ENCODE assay signal across 27 cellular contexts in genomic region chr15:49847436-49847835, GRCh38.
DNase-seq lines count a peak whose midpoint lies in the region; ATAC-seq and TF ChIP-seq lines count a peak whose summit lies in the region.
"Had no signal": no experiment of that assay in that cellular context is flagged by ENCODE, and none has a peak within 500 bp of the region (broad histone marks: within the 10 kb centered on the region; RNA-seq: fewer than 3 reads in every experiment).

No MANE protein-coding gene starts in this region.

- no peaks in the 10 kb centered on the region for H3K4me1 Mint-ChIP-seq in mesothelial cell of epicardium
- H3K4me1 Mint-ChIP-seq: activated naive CD4-positive, alpha-beta T cell treated with anti-CD3 and anti-CD28 coated beads, Interleukin-2, amount 10 ng/mL, durations not matched to agents 7 days and 5 days; CD4-positive, CD25-positive, alpha-beta regulatory T cell; H9; naive B cell; T-cell had no signal

- H3K9ac ChIP-seq in mucosa of rectum (ENCODE audit: low read depth in 1 of 2, low read length in 2 of 2): no peak overlapping the region

- 51 to 82% methylated on average over 2 of the region's 2 CpGs for WGBS in heart right ventricle, 2 donors
- WGBS in aorta, 2 donors: 29 to 55% methylated on average over 2 of the region's 2 CpGs

- peaks cover 0 to 6% (median 0%) of the 10 kb centered on the region in 9 donors for H3K4me1 ChIP-seq in heart right ventricle
- peaks cover 4 to 11% of the 10 kb centered on the region in 2 donors for H3K4me1 ChIP-seq in mucosa of rectum (ENCODE audit: control insufficient read depth in 2 of 2, insufficient read depth in 2 of 2, low read length in 2 of 2)
- H3K4me1 ChIP-seq in aorta (ENCODE audit: control insufficient read depth in 1 of 2, insufficient read depth in 2 of 2, low read length in 2 of 2): peaks cover 3 to 11% of the 10 kb centered on the region in 2 donors
- H3K4me1 ChIP-seq: upper lobe of right lung had no signal

- H3K27me3 Mint-ChIP-seq in mesothelial cell of epicardium (ENCODE audit: low read depth): no peaks in the 10 kb centered on the region
- H3K27me3 Mint-ChIP-seq: activated CD4-positive, alpha-beta memory T cell treated with anti-CD3 and anti-CD28 coated beads for 36 hours; activated T-cell treated with anti-CD3 and anti-CD28 coated beads, Interleukin-2, amount 50 U/mL, for 24 hours; CD4-positive, CD25-positive, alpha-beta regulatory T cell had no signal

- H3K9me3 ChIP-seq in heart right ventricle (peaks cover 0 to 27% (median 2%) of the 10 kb centered on the region in 11 donors), mucosa of rectum (ENCODE audit: control insufficient read depth in 2 of 2, low read length in 2 of 2) (no peaks in the 10 kb centered on the region), aorta (ENCODE audit: control insufficient read depth, low read length) (no peaks in the 10 kb centered on the region)
- H3K9me3 ChIP-seq: upper lobe of right lung had no signal

- DNase-seq in heart right ventricle (no peak), Right ventricle myocardium inferior (ENCODE audit: missing footprints) (no peak), cardiac fibroblast (ENCODE audit: low read depth in 2 of 2) (peak; percentile 56 to 77), aorta (no peak), RPMI8226 (no peak), iPS-NIHi7 (ENCODE audit: extremely low spot score) (no peak), mesothelial cell of epicardium (ENCODE audit: low spot score in 2 of 2, unreplicated experiment in 2 of 2) (no peak)
- DNase-seq: activated CD4-positive, alpha-beta memory T cell treated with anti-CD3 and anti-CD28 coated beads for 36 hours; activated naive CD4-positive, alpha-beta T cell treated with anti-CD3 and anti-CD28 coated beads, Interleukin-2, amount 10 ng/mL, durations not matched to agents 7 days and 5 days; activated T-cell treated with anti-CD3 and anti-CD28 coated beads, Interleukin-2, amount 50 U/mL, for 24 hours; CD4-positive, CD25-positive, alpha-beta regulatory T cell; DMS79; effector memory CD8-positive, alpha-beta T cell; foreskin melanocyte; H9; KG1; naive B cell; NCI-H1092 treated with DMSO at 0.1 percent for 48 hours; NCI-H2171; NCI-H82; stimulated activated naive CD4-positive, alpha-beta T cell treated with Interleukin-2 at 50 U/mL for 16 hours; T-cell; upper lobe of right lung had no signal

- peaks cover 30% of the 10 kb centered on the region for H3K9me3 Mint-ChIP-seq in mesothelial cell of epicardium
- H3K9me3 Mint-ChIP-seq: activated naive CD4-positive, alpha-beta T cell treated with anti-CD3 and anti-CD28 coated beads, Interleukin-2, amount 10 ng/mL, durations not matched to agents 7 days and 5 days; effector memory CD8-positive, alpha-beta T cell had no signal

- ATAC-seq in heart right ventricle (peak in 2 of 8 donors; percentile 49 to 58), Right ventricle myocardium inferior (no peak), aorta (ENCODE audit: low FRiP score) (no peak)
- ATAC-seq: effector memory CD8-positive, alpha-beta T cell; left lobe of liver; T-cell; upper lobe of right lung had no signal

- peaks cover 0 to 31% (median 0%) of the 10 kb centered on the region in 9 donors for H3K36me3 ChIP-seq in heart right ventricle
- no peaks in the 10 kb centered on the region for H3K36me3 ChIP-seq in mucosa of rectum (ENCODE audit: control insufficient read depth in 2 of 2, insufficient read depth in 2 of 2, low read length in 2 of 2)
- H3K36me3 ChIP-seq in aorta (ENCODE audit: control insufficient read depth in 1 of 2, insufficient read depth in 2 of 2, low read length in 1 of 2): no peaks in the 10 kb centered on the region
- H3K36me3 ChIP-seq: cardiac muscle cell, upper lobe of right lung had no signal

- H3K27ac Mint-ChIP-seq in mesothelial cell of epicardium: no peak overlapping the region
- H3K27ac Mint-ChIP-seq: activated CD4-positive, alpha-beta memory T cell treated with anti-CD3 and anti-CD28 coated beads for 36 hours; activated naive CD4-positive, alpha-beta T cell treated with anti-CD3 and anti-CD28 coated beads, Interleukin-2, amount 10 ng/mL, durations not matched to agents 7 days and 5 days; activated T-cell treated with anti-CD3 and anti-CD28 coated beads, Interleukin-2, amount 50 U/mL, for 24 hours; CD4-positive, CD25-positive, alpha-beta regulatory T cell; effector memory CD8-positive, alpha-beta T cell; H9; naive B cell; progenitor cell of endocrine pancreas; T-cell had no signal

- H3K4me3 Mint-ChIP-seq in mesothelial cell of epicardium: no peak overlapping the region
- H3K4me3 Mint-ChIP-seq: activated CD4-positive, alpha-beta memory T cell treated with anti-CD3 and anti-CD28 coated beads for 36 hours; activated naive CD4-positive, alpha-beta T cell treated with anti-CD3 and anti-CD28 coated beads, Interleukin-2, amount 10 ng/mL, durations not matched to agents 7 days and 5 days; activated T-cell treated with anti-CD3 and anti-CD28 coated beads, Interleukin-2, amount 50 U/mL, for 24 hours; CD4-positive, CD25-positive, alpha-beta regulatory T cell; effector memory CD8-positive, alpha-beta T cell; H9; naive B cell; T-cell had no signal

- TF ChIP-seq CTCF in heart right ventricle (IDR thresholded peaks at IDR 0.05): no peak
- no peak for TF ChIP-seq CTCF in cardiac fibroblast (IDR thresholded peaks at IDR 0.05; ENCODE audit: low read depth, low read length)
- TF ChIP-seq CTCF in mesothelial cell of epicardium (IDR thresholded peaks at IDR 0.05; ENCODE audit: unreplicated experiment): no peak

- no peaks in the 10 kb centered on the region for H3K27me3 ChIP-seq in heart right ventricle
- no peaks in the 10 kb centered on the region for H3K27me3 ChIP-seq in mucosa of rectum (ENCODE audit: control insufficient read depth in 2 of 2, insufficient read depth in 2 of 2, low read length in 2 of 2)
- H3K27me3 ChIP-seq in aorta (ENCODE audit: control insufficient read depth in 1 of 2, insufficient read depth in 2 of 2, low read length in 1 of 2): no peaks in the 10 kb centered on the region
- H3K27me3 ChIP-seq: cardiac muscle cell, upper lobe of right lung had no signal

- no peak overlapping the region for H3K4me3 ChIP-seq in heart right ventricle
- no peak overlapping the region for H3K4me3 ChIP-seq in cardiac fibroblast (replicated peaks in 1 of 2; ENCODE audit: low read depth in 2 of 2, low read length in 2 of 2)
- H3K4me3 ChIP-seq in mucosa of rectum (ENCODE audit: low read length in 2 of 2): no peak overlapping the region
- no peak overlapping the region for H3K4me3 ChIP-seq in aorta (ENCODE audit: low read length in 2 of 2)
- H3K4me3 ChIP-seq: cardiac muscle cell, upper lobe of right lung had no signal

- intact Hi-C loops in heart right ventricle (cut with DNase I): no loop called here
- intact Hi-C loops in Right ventricle myocardium inferior (cut with DNase I): no loop called here
- intact Hi-C loops in aorta (cut with DNase I): no loop called here

- H3K36me3 Mint-ChIP-seq in mesothelial cell of epicardium: peaks cover 5% of the 10 kb centered on the region
- H3K36me3 Mint-ChIP-seq: activated CD4-positive, alpha-beta memory T cell treated with anti-CD3 and anti-CD28 coated beads for 36 hours; activated naive CD4-positive, alpha-beta T cell treated with anti-CD3 and anti-CD28 coated beads, Interleukin-2, amount 10 ng/mL, durations not matched to agents 7 days and 5 days; CD4-positive, CD25-positive, alpha-beta regulatory T cell; T-cell had no signal

- H3K27ac ChIP-seq in heart right ventricle (peak overlapping the region in 6 of 10 donors; percentile 7 to 70 (median 20)), mucosa of rectum (ENCODE audit: low read depth in 2 of 2, low read length in 2 of 2) (peak overlapping the region; percentile 17 to 59), aorta (ENCODE audit: low read depth in 1 of 2, low read length in 2 of 2) (peak overlapping the region; percentile 30 to 88)
- H3K27ac ChIP-seq: cardiac muscle cell, upper lobe of right lung had no signal

Comparison
In these comparisons a context has a peak if more than half of its experiments do, and no peak if none do; other contexts are left out.
1. DNase-seq: peak in cardiac fibroblast (2 of 2); none in heart right ventricle (0 of 2), Right ventricle myocardium inferior (single experiment), aorta (0 of 2), RPMI8226 (single experiment), iPS-NIHi7 (single experiment) and mesothelial cell of epicardium (0 of 2).
2. Peak in every context shown above with its lines, with median percentiles within 50 percentile points of each other: H3K27ac ChIP-seq.